ENCODE assay signal across 19 cellular contexts in genomic region chr2:173087793-173088493, GRCh38. TPM values are rescaled to one million over a fixed set of nuclear protein-coding genes. Genes with fewer than 3 reads are reported as not detected.
DNase-seq lines count a peak whose midpoint lies in the region; ATAC-seq and TF ChIP-seq lines count a peak whose summit lies in the region.
"Had no signal": no experiment of that assay in that cellular context is flagged by ENCODE, and none has a peak within 500 bp of the region (broad histone marks: within the 10 kb centered on the region; RNA-seq: fewer than 3 reads in every experiment).

No MANE protein-coding gene starts in this region.

- H3K27ac ChIP-seq in breast epithelium (no peak overlapping the region), muscle layer of colon (ENCODE audit: low read depth, low read length) (peak overlapping the region; percentile 76), tibial artery (peak overlapping the region; percentile 75 to 90), Karpas-422 (ENCODE audit: low read length) (no peak overlapping the region)
- H3K27ac ChIP-seq: C4-2B, prostate gland had no signal

- H3K9me2 ChIP-seq in Karpas-422 (replicated peaks; ENCODE audit: insufficient read depth, low read length): no peaks in the 10 kb centered on the region

- H3K4me3 ChIP-seq in breast epithelium (no peak overlapping the region), muscle layer of colon (ENCODE audit: low read depth in 1 of 2, low read length in 2 of 2) (no peak overlapping the region), tibial artery (no peak overlapping the region), Karpas-422 (ENCODE audit: low read length) (no peak overlapping the region)
- H3K4me3 ChIP-seq: prostate gland had no signal

- H3K9me3 ChIP-seq in breast epithelium (no peaks in the 10 kb centered on the region), muscle layer of colon (ENCODE audit: low read length) (no peaks in the 10 kb centered on the region), tibial artery (no peaks in the 10 kb centered on the region), Karpas-422 (ENCODE audit: low read length) (no peaks in the 10 kb centered on the region)
- H3K9me3 ChIP-seq: prostate gland had no signal

- ATAC-seq in WTC11: no peak
- ATAC-seq: natural killer cell had no signal

- H3K27me3 ChIP-seq in breast epithelium (no peaks in the 10 kb centered on the region), muscle layer of colon (ENCODE audit: control insufficient read depth in 1 of 2, insufficient read depth in 2 of 2, low read length in 2 of 2) (no peaks in the 10 kb centered on the region), tibial artery (no peaks in the 10 kb centered on the region), Karpas-422 (ENCODE audit: low read length) (no peaks in the 10 kb centered on the region)
- H3K27me3 ChIP-seq: brain microvascular endothelial cell had no signal

- H3K27me3 Mint-ChIP-seq in MCF 10A (ENCODE audit: insufficient read depth, unreplicated experiment) (no peaks in the 10 kb centered on the region), WTC11 (ENCODE audit: low read depth) (no peaks in the 10 kb centered on the region)
- H3K27me3 Mint-ChIP-seq: activated B cell treated with CpG ODN at 0.5 μM for 24 hours had no signal

- peaks cover 16% of the 10 kb centered on the region for H3K36me3 Mint-ChIP-seq in MCF 10A (ENCODE audit: insufficient read depth, unreplicated experiment)
- H3K36me3 Mint-ChIP-seq in WTC11: no peaks in the 10 kb centered on the region
- H3K36me3 Mint-ChIP-seq: activated naive CD8-positive, alpha-beta T cell treated with anti-CD3 and anti-CD28 coated beads for 36 hours; natural killer cell had no signal

- H3K4me1 ChIP-seq in breast epithelium (peaks cover 0 to 4% of the 10 kb centered on the region in 2 donors), muscle layer of colon (ENCODE audit: insufficient read depth, low read length) (peaks cover 58% of the 10 kb centered on the region), tibial artery (peaks cover 0 to 96% (median 44%) of the 10 kb centered on the region in 4 donors), Karpas-422 (ENCODE audit: low read length) (no peaks in the 10 kb centered on the region)
- H3K4me1 ChIP-seq: prostate gland had no signal

- no peaks in the 10 kb centered on the region for H3K79me2 ChIP-seq in Karpas-422 (ENCODE audit: low read length)

- POLR2A ChIA-PET in MCF 10A (lab: Yijun Ruan, JAX): interaction anchor here (0.6 to 3.1 kb wide), 9 partner anchors 10 to 122 kb away, joined by 3 to 20 read pairs (median 6); no protein-coding TSS in a partner anchor
- POLR2A ChIA-PET in WTC11 (lab: Charles Lee): no interaction called here

- no peaks in the 10 kb centered on the region for H4K20me1 ChIP-seq in Karpas-422 (ENCODE audit: insufficient read depth, low read depth, low read length)

- no peaks in the 10 kb centered on the region for H3K9me3 Mint-ChIP-seq in MCF 10A (ENCODE audit: unreplicated experiment)
- no peaks in the 10 kb centered on the region for H3K9me3 Mint-ChIP-seq in WTC11
- H3K9me3 Mint-ChIP-seq: activated B cell treated with CpG ODN at 0.5 μM for 24 hours; activated naive CD8-positive, alpha-beta T cell treated with anti-CD3 and anti-CD28 coated beads for 36 hours; natural killer cell had no signal

- H3K27ac Mint-ChIP-seq in MCF 10A (ENCODE audit: low read depth, unreplicated experiment) (peak overlapping the region; percentile 62), WTC11 (no peak overlapping the region)
- H3K27ac Mint-ChIP-seq: activated B cell treated with CpG ODN at 0.5 μM for 24 hours; activated naive CD8-positive, alpha-beta T cell treated with anti-CD3 and anti-CD28 coated beads for 36 hours; natural killer cell had no signal

- intact Hi-C loops in MCF 10A (cut with micrococcal nuclease): no loop called here
- intact Hi-C loops in breast epithelium (cut with DNase I; ENCODE audit: low total_unique reads): no loop called here
- intact Hi-C loops in tibial artery (cut with DNase I; ENCODE audit: low total_unique reads): no loop called here

- TF ChIP-seq CTCF in MCF 10A (IDR thresholded peaks at IDR 0.05; ENCODE audit: unreplicated experiment) (no peak), breast epithelium (IDR thresholded peaks at IDR 0.05) (no peak), WTC11 (IDR thresholded peaks at IDR 0.05) (no peak), tibial artery (IDR thresholded peaks at IDR 0.05) (no peak)

- H2AFZ ChIP-seq in Karpas-422 (ENCODE audit: low read length): no peak overlapping the region

- H3K4me3 Mint-ChIP-seq in MCF 10A (ENCODE audit: unreplicated experiment) (no peak overlapping the region), WTC11 (no peak overlapping the region)
- H3K4me3 Mint-ChIP-seq: activated B cell treated with CpG ODN at 0.5 μM for 24 hours; activated naive CD8-positive, alpha-beta T cell treated with anti-CD3 and anti-CD28 coated beads for 36 hours; natural killer cell had no signal

- H3K9ac ChIP-seq in muscle layer of colon (ENCODE audit: low read length) (no peak overlapping the region), Karpas-422 (ENCODE audit: low read length) (no peak overlapping the region)

- no TSS peak for BruUV-seq in MCF 10A (replicated peaks; lab: Mats Ljungman, UMichigan)

- H3K4me1 Mint-ChIP-seq in MCF 10A (ENCODE audit: insufficient read depth, unreplicated experiment) (peaks cover 18% of the 10 kb centered on the region), WTC11 (peaks cover 30% of the 10 kb centered on the region)
- H3K4me1 Mint-ChIP-seq: activated B cell treated with CpG ODN at 0.5 μM for 24 hours; activated naive CD8-positive, alpha-beta T cell treated with anti-CD3 and anti-CD28 coated beads for 36 hours; natural killer cell had no signal

- TF ChIP-seq POLR2A in breast epithelium (IDR thresholded peaks at IDR 0.05): no peak

- CTCF ChIA-PET in MCF 10A (lab: Yijun Ruan, JAX) (interaction anchor here (1.2 to 1.3 kb wide), 2 partner anchors 122 to 129 kb away, joined by 3 read pairs; no protein-coding TSS in a partner anchor), WTC11 (lab: Charles Lee) (interaction anchor here (1.7 kb wide), 1 partner anchor 61 kb away, joined by 4 read pairs; no protein-coding TSS in a partner anchor)

- H3K4me2 ChIP-seq in Karpas-422 (ENCODE audit: low read depth, low read length, poor library complexity, severe bottlenecking): no peak overlapping the region

- no peaks in the 10 kb centered on the region for H3K36me3 ChIP-seq in breast epithelium
- peaks cover 7% of the 10 kb centered on the region for H3K36me3 ChIP-seq in muscle layer of colon (ENCODE audit: insufficient read depth, low read length)
- no peaks in the 10 kb centered on the region for H3K36me3 ChIP-seq in tibial artery
- no peaks in the 10 kb centered on the region for H3K36me3 ChIP-seq in Karpas-422 (ENCODE audit: insufficient read depth, low read length)
- H3K36me3 ChIP-seq: brain microvascular endothelial cell, prostate gland had no signal

- DNase-seq in MCF 10A (ENCODE audit: unreplicated experiment) (no peak), breast epithelium (ENCODE audit: low spot score in 2 of 2) (no peak), WTC11 (ENCODE audit: low spot score) (no peak), tibial artery (no peak), Karpas-422 (no peak), SHP77 treated with DMSO at 0.1 percent for 48 hours (lab: John Stamatoyannopoulos, UW) (no peak)
- no peak for DNase-seq in activated naive CD4-positive, alpha-beta T cell treated with Interleukin-2 at 50 U/mL for 16 hours
- DNase-seq: activated B cell treated with CpG ODN at 0.5 μM for 24 hours; activated naive CD8-positive, alpha-beta T cell treated with anti-CD3 and anti-CD28 coated beads for 36 hours; activated T-cell treated with anti-CD3 and anti-CD28 coated beads, Interleukin-2, amount 50 U/mL, for 48 hours; brain microvascular endothelial cell; DMS 273 treated with DMSO at 0.1 percent for 48 hours; mammary epithelial cell; natural killer cell; NCI-H1436 treated with DMSO at 0.1 percent for 48 hours; SIG-M5 had no signal

TF ChIP-seq in WTC11, 78 proteins besides CTCF, POLR2A, EP300 and RAD21:
- TF ChIP-seq GABPB1 (CRISPR knock-in tag; IDR thresholded peaks at IDR 0.05): 0 out of 2 replicates have a peak, but pooled peaks have one; percentile 19
- TF ChIP-seq USF2 (CRISPR knock-in tag; IDR thresholded peaks at IDR 0.05): no peak
- TF ChIP-seq MXD4 (CRISPR knock-in tag; IDR thresholded peaks at IDR 0.05; ENCODE audit: borderline replicate concordance): no peak

RNA-seq across cellular contexts. Expression of gene MAP3K20, which starts 12.3 kb away (rescaled TPM):
- total RNA-seq in MCF 10A (2022): 134 and 150 TPM in 2 replicates
- 10 to 100 TPM; 34.8 to 67.0 (median 42.9) TPM for total RNA-seq in breast epithelium
- total RNA-seq in WTC11 (2021): 14.2 to 15.2 TPM (median 14.5 TPM) in 3 replicates
- total RNA-seq in Karpas-422 (2014; rRNA removed; shearing (Covaris generic); ENCODE audit: low replicate concordance): 0.34 and 1.2 TPM in 2 replicates

Comparison
In these comparisons a context has a peak if more than half of its experiments do, and no peak if none do; other contexts are left out.
1. H3K27ac ChIP-seq: peak in muscle layer of colon (single experiment) and tibial artery (2 of 2); none in breast epithelium (0 of 2) and Karpas-422 (single experiment).